In the genomic region with DNA sequence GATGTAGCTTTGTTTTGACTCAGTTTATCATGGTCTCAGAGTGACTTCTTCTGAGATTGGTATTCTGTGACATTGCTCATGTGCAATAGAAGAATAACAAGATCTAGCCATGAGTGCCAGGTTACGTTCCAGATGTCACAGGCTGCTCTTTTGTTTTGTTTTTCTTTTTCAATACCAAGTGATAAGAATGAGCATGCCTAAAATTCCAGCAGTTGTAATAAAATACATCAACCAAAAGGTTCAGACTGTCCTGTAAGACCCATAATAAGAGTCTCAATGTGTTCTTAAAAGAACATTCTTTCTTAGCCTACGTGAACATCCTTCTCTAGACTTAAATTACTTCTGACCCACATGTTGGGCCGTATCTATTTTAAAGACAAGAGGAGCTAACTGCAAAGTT, we compare ENCODE assay signal across 19 cellular contexts.
"Had no signal": no experiment of that assay in that cellular context is flagged by ENCODE, and none has a peak within 500 bp of the region (broad histone marks: within the 10 kb centered on the region; RNA-seq: fewer than 3 reads in every experiment).

No MANE protein-coding gene starts in this region.

- ATAC-seq: activated CD4-positive, alpha-beta T cell treated with anti-CD3 and anti-CD28 coated beads for 36 hours; natural killer cell treated with Interleukin-12 subunit alpha and Interleukin-12 subunit beta and Interleukin-15 and Interleukin-18, amount 100 ng/mL, for 72 hours; stimulated activated naive B cell treated with anti-CD40 and anti-IgM and Interleukin-4, amounts not matched to agents 10 μg/mL and 1 μg/mL and 100 μg/mL, for 72 hours; T-helper 17 cell had no signal

- H3K4me3 Mint-ChIP-seq: activated CD4-positive, alpha-beta memory T cell treated with anti-CD3 and anti-CD28 coated beads, Interleukin-2, amount 10 ng/mL, durations not matched to agents 7 days and 5 days; activated CD4-positive, alpha-beta T cell treated with anti-CD3 and anti-CD28 coated beads for 36 hours; activated naive CD4-positive, alpha-beta T cell treated with anti-CD3 and anti-CD28 coated beads, Interleukin-2, amount 50 U/mL, for 24 hours; natural killer cell treated with Interleukin-12 subunit alpha and Interleukin-12 subunit beta and Interleukin-15 and Interleukin-18, amount 100 ng/mL, for 72 hours; stimulated activated naive B cell treated with anti-CD40 and anti-IgM and Interleukin-4, amounts not matched to agents 10 μg/mL and 1 μg/mL and 100 μg/mL, for 72 hours; T-helper 17 cell had no signal

- H3K9me3 ChIP-seq: right atrium auricular region, tibial artery, uterus had no signal

- H3K27ac Mint-ChIP-seq: activated CD4-positive, alpha-beta memory T cell treated with anti-CD3 and anti-CD28 coated beads, Interleukin-2, amount 10 ng/mL, durations not matched to agents 7 days and 5 days; activated CD4-positive, alpha-beta T cell treated with anti-CD3 and anti-CD28 coated beads for 36 hours; activated naive CD4-positive, alpha-beta T cell treated with anti-CD3 and anti-CD28 coated beads, Interleukin-2, amount 50 U/mL, for 24 hours; natural killer cell treated with Interleukin-12 subunit alpha and Interleukin-12 subunit beta and Interleukin-15 and Interleukin-18, amount 100 ng/mL, for 72 hours; progenitor cell of endocrine pancreas; stimulated activated naive B cell treated with anti-CD40 and anti-IgM and Interleukin-4, amounts not matched to agents 10 μg/mL and 1 μg/mL and 100 μg/mL, for 72 hours; T-helper 17 cell had no signal

- H3K27me3 Mint-ChIP-seq: activated CD4-positive, alpha-beta memory T cell treated with anti-CD3 and anti-CD28 coated beads, Interleukin-2, amount 10 ng/mL, durations not matched to agents 7 days and 5 days; activated CD4-positive, alpha-beta T cell treated with anti-CD3 and anti-CD28 coated beads for 36 hours; activated naive CD4-positive, alpha-beta T cell treated with anti-CD3 and anti-CD28 coated beads, Interleukin-2, amount 50 U/mL, for 24 hours; natural killer cell treated with Interleukin-12 subunit alpha and Interleukin-12 subunit beta and Interleukin-15 and Interleukin-18, amount 100 ng/mL, for 72 hours; progenitor cell of endocrine pancreas; stimulated activated naive B cell treated with anti-CD40 and anti-IgM and Interleukin-4, amounts not matched to agents 10 μg/mL and 1 μg/mL and 100 μg/mL, for 72 hours; T-helper 17 cell had no signal

- H3K4me1 Mint-ChIP-seq: activated CD4-positive, alpha-beta memory T cell treated with anti-CD3 and anti-CD28 coated beads, Interleukin-2, amount 10 ng/mL, durations not matched to agents 7 days and 5 days; activated CD4-positive, alpha-beta T cell treated with anti-CD3 and anti-CD28 coated beads for 36 hours; activated naive CD4-positive, alpha-beta T cell treated with anti-CD3 and anti-CD28 coated beads, Interleukin-2, amount 50 U/mL, for 24 hours; stimulated activated naive B cell treated with anti-CD40 and anti-IgM and Interleukin-4, amounts not matched to agents 10 μg/mL and 1 μg/mL and 100 μg/mL, for 72 hours; T-helper 17 cell had no signal

- H3K36me3 ChIP-seq: right atrium auricular region, tibial artery, uterus had no signal

- H3K27me3 ChIP-seq: dorsolateral prefrontal cortex, right atrium auricular region, tibial artery, uterus had no signal

- H3K27ac ChIP-seq: dorsolateral prefrontal cortex, right atrium auricular region, skin epidermis, tibial artery, uterus had no signal

- DNase-seq: activated CD4-positive, alpha-beta memory T cell treated with anti-CD3 and anti-CD28 coated beads, Interleukin-2, amount 10 ng/mL, durations not matched to agents 7 days and 5 days; activated CD4-positive, alpha-beta T cell treated with anti-CD3 and anti-CD28 coated beads for 36 hours; activated effector memory CD4-positive, alpha-beta T cell treated with anti-CD3 and anti-CD28 coated beads, Interleukin-2, amount 50 U/mL, for 16 hours; activated T-cell treated with anti-CD3 and anti-CD28 coated beads, Interleukin-2, amount 50 U/mL, for 48 hours; cerebellar nuclear complex; dorsolateral prefrontal cortex; glutamatergic neuron; mesenchymal stem cell; stimulated activated CD4-positive, alpha-beta T cell treated with anti-CD3 and anti-CD28 coated beads, Interleukin-15, amount 100 ng/mL, for 24 hours; stimulated activated CD4-positive, alpha-beta T cell treated with anti-CD3 and anti-CD28 coated beads, Interleukin-4, amount 100 ng/mL, for 1 hour; stimulated activated naive B cell treated with anti-CD40 and anti-IgM and Interleukin-4, amounts not matched to agents 10 μg/mL and 1 μg/mL and 100 μg/mL, for 72 hours; T-helper 17 cell; tibial artery; uterus had no signal

- H3K36me3 Mint-ChIP-seq: activated naive CD4-positive, alpha-beta T cell treated with anti-CD3 and anti-CD28 coated beads, Interleukin-2, amount 50 U/mL, for 24 hours; stimulated activated naive B cell treated with anti-CD40 and anti-IgM and Interleukin-4, amounts not matched to agents 10 μg/mL and 1 μg/mL and 100 μg/mL, for 72 hours had no signal

- H3K4me3 ChIP-seq: dorsolateral prefrontal cortex, right atrium auricular region, skin epidermis, tibial artery, uterus had no signal
